Comparison of ENCODE assay signal across 13 cellular contexts in genomic region chr17:1847191-1847590, GRCh38.
"Had no signal": no experiment of that assay in that cellular context is flagged by ENCODE, and none has a peak within 500 bp of the region (broad histone marks: within the 10 kb centered on the region; RNA-seq: fewer than 3 reads in every experiment).

No MANE protein-coding gene starts in this region.

- H3K9me3 Mint-ChIP-seq: endodermal cell, neural crest cell had no signal

- H3K9me3 ChIP-seq: prostate gland, sigmoid colon, spleen, stomach, testis had no signal

- FAIRE-seq: bronchial epithelial cell had no signal

- H3K4me1 ChIP-seq: prostate gland, sigmoid colon, stomach, testis had no signal

- H3K4me3 ChIP-seq: dorsolateral prefrontal cortex, prostate gland, sigmoid colon, spleen, stomach, testis had no signal

- H3K27ac Mint-ChIP-seq: endodermal cell had no signal

- H3K27me3 ChIP-seq: dorsolateral prefrontal cortex, sigmoid colon, spleen, stomach, testis had no signal

- DNase-seq: activated CD4-positive, alpha-beta T cell treated with anti-CD3 and anti-CD28 coated beads, Interleukin-2, amount 50 U/mL, for 1 hour; aorta; dorsolateral prefrontal cortex; endodermal cell; hippocampal formation; midbrain; sigmoid colon; spleen; stomach; testis had no signal

- H3K27ac ChIP-seq: dorsolateral prefrontal cortex, prostate gland, sigmoid colon, spleen, stomach, testis had no signal

- H3K4me3 Mint-ChIP-seq: endodermal cell, neural crest cell had no signal
